Comparison of ENCODE assay signal across 1 cellular context in the genomic region with DNA sequence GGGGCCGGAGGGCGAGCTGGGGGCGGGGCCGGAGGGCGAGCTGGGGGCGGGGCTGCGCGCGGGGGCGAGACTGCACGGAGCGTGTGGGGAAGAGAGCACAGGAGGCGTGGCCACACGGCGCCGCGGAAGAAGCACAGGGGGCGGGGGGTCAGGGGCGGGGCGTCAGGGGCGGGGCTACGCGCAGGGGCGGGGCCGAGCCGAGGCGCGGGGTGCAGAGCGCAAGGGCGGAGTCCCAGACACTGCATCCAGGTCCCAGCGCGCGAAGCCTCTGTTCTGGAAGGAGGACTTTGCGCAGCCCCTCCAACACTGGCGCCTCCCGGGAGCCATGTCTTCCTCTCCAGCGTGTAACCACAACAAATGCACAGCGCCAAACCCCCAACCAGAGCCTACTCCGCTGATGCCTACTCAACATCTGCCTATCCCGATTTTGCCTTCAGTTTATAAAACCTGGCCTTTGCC.
TF ChIP-seq lines count a peak whose summit lies in the region.

No MANE protein-coding gene starts in this region.

TF ChIP-seq in HepG2, 621 proteins besides CTCF, POLR2A, EP300 and RAD21 (continued from another document and continues in another):
- no peak for TF ChIP-seq RFX3 (CRISPR knock-in tag; IDR thresholded peaks at IDR 0.05)
- no peak for TF ChIP-seq ZNF136 (CRISPR knock-in tag; IDR thresholded peaks at IDR 0.05; ENCODE audit: low read depth)
- no peak for TF ChIP-seq SETDB1 (CRISPR knock-in tag; IDR thresholded peaks at IDR 0.05; ENCODE audit: borderline replicate concordance)
- TF ChIP-seq, protein P1, sequence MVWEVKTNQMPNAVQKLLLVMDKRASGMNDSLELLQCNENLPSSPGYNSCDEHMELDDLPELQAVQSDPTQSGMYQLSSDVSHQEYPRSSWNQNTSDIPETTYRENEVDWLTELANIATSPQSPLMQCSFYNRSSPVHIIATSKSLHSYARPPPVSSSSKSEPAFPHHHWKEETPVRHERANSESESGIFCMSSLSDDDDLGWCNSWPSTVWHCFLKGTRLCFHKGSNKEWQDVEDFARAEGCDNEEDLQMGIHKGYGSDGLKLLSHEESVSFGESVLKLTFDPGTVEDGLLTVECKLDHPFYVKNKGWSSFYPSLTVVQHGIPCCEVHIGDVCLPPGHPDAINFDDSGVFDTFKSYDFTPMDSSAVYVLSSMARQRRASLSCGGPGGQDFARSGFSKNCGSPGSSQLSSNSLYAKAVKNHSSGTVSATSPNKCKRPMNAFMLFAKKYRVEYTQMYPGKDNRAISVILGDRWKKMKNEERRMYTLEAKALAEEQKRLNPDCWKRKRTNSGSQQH (CRISPR knock-in tag; IDR thresholded peaks at IDR 0.05; ENCODE audit: low read depth): no peak
- no peak for TF ChIP-seq ARID2 (CRISPR knock-in tag; IDR thresholded peaks at IDR 0.05; ENCODE audit: borderline replicate concordance)
- TF ChIP-seq ZNF329 (CRISPR knock-in tag; IDR thresholded peaks at IDR 0.05; ENCODE audit: low read depth): no peak
- 0 out of 2 replicates have a peak, but pooled peaks have one; percentile 46 for TF ChIP-seq HDAC2 (CRISPR knock-in tag; IDR thresholded peaks at IDR 0.05)
- TF ChIP-seq, protein P2, sequence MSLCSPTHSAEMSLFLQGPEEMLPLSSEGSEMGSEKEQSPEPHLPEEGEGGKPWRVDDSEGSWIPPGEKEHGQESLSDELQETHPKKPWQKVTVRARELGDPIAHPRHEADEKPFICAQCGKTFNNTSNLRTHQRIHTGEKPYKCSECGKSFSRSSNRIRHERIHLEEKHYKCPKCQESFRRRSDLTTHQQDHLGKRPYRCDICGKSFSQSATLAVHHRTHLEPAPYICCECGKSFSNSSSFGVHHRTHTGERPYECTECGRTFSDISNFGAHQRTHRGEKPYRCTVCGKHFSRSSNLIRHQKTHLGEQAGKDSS (CRISPR knock-in tag; IDR thresholded peaks at IDR 0.05; ENCODE audit: borderline replicate concordance, low read depth): no peak
- TF ChIP-seq, protein P3, sequence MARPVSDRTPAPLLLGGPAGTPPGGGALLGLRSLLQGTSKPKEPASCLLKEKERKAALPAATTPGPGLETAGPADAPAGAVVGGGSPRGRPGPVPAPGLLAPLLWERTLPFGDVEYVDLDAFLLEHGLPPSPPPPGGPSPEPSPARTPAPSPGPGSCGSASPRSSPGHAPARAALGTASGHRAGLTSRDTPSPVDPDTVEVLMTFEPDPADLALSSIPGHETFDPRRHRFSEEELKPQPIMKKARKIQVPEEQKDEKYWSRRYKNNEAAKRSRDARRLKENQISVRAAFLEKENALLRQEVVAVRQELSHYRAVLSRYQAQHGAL (CRISPR knock-in tag; IDR thresholded peaks at IDR 0.05; ENCODE audit: not compliant biosample characterization): no peak
- TF ChIP-seq, protein P4, sequence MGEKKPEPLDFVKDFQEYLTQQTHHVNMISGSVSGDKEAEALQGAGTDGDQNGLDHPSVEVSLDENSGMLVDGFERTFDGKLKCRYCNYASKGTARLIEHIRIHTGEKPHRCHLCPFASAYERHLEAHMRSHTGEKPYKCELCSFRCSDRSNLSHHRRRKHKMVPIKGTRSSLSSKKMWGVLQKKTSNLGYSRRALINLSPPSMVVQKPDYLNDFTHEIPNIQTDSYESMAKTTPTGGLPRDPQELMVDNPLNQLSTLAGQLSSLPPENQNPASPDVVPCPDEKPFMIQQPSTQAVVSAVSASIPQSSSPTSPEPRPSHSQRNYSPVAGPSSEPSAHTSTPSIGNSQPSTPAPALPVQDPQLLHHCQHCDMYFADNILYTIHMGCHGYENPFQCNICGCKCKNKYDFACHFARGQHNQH (CRISPR knock-in tag; IDR thresholded peaks at IDR 0.05): 0 out of 2 replicates have a peak, but pooled peaks have one; percentile 30
- TF ChIP-seq, protein P5, sequence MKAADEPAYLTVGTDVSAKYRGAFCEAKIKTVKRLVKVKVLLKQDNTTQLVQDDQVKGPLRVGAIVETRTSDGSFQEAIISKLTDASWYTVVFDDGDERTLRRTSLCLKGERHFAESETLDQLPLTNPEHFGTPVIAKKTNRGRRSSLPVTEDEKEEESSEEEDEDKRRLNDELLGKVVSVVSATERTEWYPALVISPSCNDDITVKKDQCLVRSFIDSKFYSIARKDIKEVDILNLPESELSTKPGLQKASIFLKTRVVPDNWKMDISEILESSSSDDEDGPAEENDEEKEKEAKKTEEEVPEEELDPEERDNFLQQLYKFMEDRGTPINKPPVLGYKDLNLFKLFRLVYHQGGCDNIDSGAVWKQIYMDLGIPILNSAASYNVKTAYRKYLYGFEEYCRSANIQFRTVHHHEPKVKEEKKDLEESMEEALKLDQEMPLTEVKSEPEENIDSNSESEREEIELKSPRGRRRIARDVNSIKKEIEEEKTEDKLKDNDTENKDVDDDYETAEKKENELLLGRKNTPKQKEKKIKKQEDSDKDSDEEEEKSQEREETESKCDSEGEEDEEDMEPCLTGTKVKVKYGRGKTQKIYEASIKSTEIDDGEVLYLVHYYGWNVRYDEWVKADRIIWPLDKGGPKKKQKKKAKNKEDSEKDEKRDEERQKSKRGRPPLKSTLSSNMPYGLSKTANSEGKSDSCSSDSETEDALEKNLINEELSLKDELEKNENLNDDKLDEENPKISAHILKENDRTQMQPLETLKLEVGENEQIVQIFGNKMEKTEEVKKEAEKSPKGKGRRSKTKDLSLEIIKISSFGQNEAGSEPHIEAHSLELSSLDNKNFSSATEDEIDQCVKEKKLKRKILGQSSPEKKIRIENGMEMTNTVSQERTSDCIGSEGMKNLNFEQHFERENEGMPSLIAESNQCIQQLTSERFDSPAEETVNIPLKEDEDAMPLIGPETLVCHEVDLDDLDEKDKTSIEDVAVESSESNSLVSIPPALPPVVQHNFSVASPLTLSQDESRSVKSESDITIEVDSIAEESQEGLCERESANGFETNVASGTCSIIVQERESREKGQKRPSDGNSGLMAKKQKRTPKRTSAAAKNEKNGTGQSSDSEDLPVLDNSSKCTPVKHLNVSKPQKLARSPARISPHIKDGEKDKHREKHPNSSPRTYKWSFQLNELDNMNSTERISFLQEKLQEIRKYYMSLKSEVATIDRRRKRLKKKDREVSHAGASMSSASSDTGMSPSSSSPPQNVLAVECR (CRISPR knock-in tag; IDR thresholded peaks at IDR 0.05; ENCODE audit: borderline replicate concordance): no peak; the same call in 1 of the 2 replicates
- no peak for TF ChIP-seq SRY (CRISPR knock-in tag; IDR thresholded peaks at IDR 0.05)
- TF ChIP-seq ZNF552 (CRISPR knock-in tag; IDR thresholded peaks at IDR 0.05; ENCODE audit: borderline replicate concordance): no peak
- TF ChIP-seq, protein P6, sequence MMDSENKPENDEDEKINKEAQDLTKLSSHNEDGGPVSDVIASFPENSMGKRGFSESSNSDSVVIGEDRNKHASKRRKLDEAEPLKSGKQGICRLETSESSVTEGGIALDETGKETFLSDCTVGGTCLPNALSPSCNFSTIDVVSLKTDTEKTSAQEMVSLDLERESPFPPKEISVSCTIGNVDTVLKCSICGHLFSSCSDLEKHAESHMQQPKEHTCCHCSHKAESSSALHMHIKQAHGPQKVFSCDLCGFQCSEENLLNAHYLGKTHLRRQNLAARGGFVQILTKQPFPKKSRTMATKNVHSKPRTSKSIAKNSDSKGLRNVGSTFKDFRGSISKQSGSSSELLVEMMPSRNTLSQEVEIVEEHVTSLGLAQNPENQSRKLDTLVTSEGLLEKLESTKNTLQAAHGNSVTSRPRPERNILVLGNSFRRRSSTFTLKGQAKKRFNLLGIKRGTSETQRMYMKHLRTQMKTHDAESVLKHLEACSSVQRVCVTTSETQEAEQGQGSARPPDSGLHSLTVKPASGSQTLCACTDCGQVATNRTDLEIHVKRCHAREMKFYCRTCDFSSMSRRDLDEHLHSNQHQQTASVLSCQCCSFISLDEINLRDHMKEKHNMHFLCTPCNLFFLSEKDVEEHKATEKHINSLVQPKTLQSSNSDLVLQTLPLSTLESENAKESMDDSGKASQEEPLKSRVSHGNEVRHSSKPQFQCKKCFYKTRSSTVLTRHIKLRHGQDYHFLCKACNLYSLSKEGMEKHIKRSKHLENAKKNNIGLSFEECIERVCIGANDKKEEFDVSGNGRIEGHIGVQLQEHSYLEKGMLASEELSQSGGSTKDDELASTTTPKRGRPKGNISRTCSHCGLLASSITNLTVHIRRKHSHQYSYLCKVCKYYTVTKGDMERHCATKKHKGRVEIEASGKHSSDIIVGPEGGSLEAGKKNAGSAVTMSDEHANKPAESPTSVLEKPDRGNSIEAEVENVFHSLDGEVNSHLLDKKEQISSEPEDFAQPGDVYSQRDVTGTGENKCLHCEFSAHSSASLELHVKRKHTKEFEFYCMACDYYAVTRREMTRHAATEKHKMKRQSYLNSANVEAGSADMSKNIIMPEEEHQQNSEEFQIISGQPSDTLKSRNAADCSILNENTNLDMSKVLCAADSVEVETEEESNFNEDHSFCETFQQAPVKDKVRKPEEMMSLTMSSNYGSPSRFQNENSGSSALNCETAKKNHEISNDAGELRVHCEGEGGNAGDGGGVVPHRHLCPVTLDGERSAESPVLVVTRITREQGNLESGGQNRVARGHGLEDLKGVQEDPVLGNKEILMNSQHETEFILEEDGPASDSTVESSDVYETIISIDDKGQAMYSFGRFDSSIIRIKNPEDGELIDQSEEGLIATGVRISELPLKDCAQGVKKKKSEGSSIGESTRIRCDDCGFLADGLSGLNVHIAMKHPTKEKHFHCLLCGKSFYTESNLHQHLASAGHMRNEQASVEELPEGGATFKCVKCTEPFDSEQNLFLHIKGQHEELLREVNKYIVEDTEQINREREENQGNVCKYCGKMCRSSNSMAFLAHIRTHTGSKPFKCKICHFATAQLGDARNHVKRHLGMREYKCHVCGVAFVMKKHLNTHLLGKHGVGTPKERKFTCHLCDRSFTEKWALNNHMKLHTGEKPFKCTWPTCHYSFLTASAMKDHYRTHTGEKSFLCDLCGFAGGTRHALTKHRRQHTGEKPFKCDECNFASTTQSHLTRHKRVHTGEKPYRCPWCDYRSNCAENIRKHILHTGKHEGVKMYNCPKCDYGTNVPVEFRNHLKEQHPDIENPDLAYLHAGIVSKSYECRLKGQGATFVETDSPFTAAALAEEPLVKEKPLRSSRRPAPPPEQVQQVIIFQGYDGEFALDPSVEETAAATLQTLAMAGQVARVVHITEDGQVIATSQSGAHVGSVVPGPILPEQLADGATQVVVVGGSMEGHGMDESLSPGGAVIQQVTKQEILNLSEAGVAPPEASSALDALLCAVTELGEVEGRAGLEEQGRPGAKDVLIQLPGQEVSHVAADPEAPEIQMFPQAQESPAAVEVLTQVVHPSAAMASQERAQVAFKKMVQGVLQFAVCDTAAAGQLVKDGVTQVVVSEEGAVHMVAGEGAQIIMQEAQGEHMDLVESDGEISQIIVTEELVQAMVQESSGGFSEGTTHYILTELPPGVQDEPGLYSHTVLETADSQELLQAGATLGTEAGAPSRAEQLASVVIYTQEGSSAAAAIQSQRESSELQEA (CRISPR knock-in tag; IDR thresholded peaks at IDR 0.05; ENCODE audit: not compliant biosample characterization): no peak
- TF ChIP-seq MEF2D (CRISPR knock-in tag; IDR thresholded peaks at IDR 0.05): no peak
- TF ChIP-seq, protein P7, sequence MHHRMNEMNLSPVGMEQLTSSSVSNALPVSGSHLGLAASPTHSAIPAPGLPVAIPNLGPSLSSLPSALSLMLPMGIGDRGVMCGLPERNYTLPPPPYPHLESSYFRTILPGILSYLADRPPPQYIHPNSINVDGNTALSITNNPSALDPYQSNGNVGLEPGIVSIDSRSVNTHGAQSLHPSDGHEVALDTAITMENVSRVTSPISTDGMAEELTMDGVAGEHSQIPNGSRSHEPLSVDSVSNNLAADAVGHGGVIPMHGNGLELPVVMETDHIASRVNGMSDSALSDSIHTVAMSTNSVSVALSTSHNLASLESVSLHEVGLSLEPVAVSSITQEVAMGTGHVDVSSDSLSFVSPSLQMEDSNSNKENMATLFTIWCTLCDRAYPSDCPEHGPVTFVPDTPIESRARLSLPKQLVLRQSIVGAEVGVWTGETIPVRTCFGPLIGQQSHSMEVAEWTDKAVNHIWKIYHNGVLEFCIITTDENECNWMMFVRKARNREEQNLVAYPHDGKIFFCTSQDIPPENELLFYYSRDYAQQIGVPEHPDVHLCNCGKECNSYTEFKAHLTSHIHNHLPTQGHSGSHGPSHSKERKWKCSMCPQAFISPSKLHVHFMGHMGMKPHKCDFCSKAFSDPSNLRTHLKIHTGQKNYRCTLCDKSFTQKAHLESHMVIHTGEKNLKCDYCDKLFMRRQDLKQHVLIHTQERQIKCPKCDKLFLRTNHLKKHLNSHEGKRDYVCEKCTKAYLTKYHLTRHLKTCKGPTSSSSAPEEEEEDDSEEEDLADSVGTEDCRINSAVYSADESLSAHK (CRISPR knock-in tag; IDR thresholded peaks at IDR 0.05; ENCODE audit: borderline replicate concordance): no peak
- TF ChIP-seq, protein P8, sequence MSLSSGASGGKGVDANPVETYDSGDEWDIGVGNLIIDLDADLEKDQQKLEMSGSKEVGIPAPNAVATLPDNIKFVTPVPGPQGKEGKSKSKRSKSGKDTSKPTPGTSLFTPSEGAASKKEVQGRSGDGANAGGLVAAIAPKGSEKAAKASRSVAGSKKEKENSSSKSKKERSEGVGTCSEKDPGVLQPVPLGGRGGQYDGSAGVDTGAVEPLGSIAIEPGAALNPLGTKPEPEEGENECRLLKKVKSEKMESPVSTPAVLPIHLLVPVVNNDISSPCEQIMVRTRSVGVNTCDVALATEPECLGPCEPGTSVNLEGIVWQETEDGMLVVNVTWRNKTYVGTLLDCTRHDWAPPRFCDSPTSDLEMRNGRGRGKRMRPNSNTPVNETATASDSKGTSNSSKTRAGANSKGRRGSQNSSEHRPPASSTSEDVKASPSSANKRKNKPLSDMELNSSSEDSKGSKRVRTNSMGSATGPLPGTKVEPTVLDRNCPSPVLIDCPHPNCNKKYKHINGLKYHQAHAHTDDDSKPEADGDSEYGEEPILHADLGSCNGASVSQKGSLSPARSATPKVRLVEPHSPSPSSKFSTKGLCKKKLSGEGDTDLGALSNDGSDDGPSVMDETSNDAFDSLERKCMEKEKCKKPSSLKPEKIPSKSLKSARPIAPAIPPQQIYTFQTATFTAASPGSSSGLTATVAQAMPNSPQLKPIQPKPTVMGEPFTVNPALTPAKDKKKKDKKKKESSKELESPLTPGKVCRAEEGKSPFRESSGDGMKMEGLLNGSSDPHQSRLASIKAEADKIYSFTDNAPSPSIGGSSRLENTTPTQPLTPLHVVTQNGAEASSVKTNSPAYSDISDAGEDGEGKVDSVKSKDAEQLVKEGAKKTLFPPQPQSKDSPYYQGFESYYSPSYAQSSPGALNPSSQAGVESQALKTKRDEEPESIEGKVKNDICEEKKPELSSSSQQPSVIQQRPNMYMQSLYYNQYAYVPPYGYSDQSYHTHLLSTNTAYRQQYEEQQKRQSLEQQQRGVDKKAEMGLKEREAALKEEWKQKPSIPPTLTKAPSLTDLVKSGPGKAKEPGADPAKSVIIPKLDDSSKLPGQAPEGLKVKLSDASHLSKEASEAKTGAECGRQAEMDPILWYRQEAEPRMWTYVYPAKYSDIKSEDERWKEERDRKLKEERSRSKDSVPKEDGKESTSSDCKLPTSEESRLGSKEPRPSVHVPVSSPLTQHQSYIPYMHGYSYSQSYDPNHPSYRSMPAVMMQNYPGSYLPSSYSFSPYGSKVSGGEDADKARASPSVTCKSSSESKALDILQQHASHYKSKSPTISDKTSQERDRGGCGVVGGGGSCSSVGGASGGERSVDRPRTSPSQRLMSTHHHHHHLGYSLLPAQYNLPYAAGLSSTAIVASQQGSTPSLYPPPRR (CRISPR knock-in tag; IDR thresholded peaks at IDR 0.05; ENCODE audit: borderline replicate concordance): no peak
